1 cellular context compared by ENCODE assay signal in genomic region chr11:536841-537621, GRCh38.
A peak's percentile ranks its signal among the peaks of the same experiment; 100 is the strongest.
TF ChIP-seq lines count a peak whose summit lies in the region.

Gene LRRC56 (plus strand): TSS chr11:537527. CDS start chr11:540685, 3,158 bp downstream.

TF ChIP-seq in HepG2, 621 proteins besides CTCF, POLR2A, EP300 and RAD21 (continued from another document and continues in another):
- TF ChIP-seq MLXIP (CRISPR knock-in tag; IDR thresholded peaks at IDR 0.05; ENCODE audit: borderline replicate concordance) (no peak), ZNF614 (CRISPR knock-in tag; IDR thresholded peaks at IDR 0.05; ENCODE audit: borderline replicate concordance) (peak; percentile 35; the same call in 1 of the 2 replicates), ZFP1 (CRISPR knock-in tag; IDR thresholded peaks at IDR 0.05) (peak; percentile 23; the same call in 1 of the 2 replicates), ZBTB20 (CRISPR knock-in tag; IDR thresholded peaks at IDR 0.05; ENCODE audit: borderline replicate concordance, low read depth) (no peak), ZNF335 (CRISPR knock-in tag; IDR thresholded peaks at IDR 0.05) (no peak), GLMP (CRISPR knock-in tag; IDR thresholded peaks at IDR 0.05; ENCODE audit: borderline replicate concordance) (no peak), RBAK (CRISPR knock-in tag; IDR thresholded peaks at IDR 0.05) (no peak), DNMT3B (CRISPR knock-in tag; conservative IDR thresholded peaks at IDR 0.05) (0 out of 2 replicates have a peak, but pooled peaks have one; percentile 50), GATAD2A (CRISPR knock-in tag; IDR thresholded peaks at IDR 0.05) (peak; percentile 56), TFE3 (CRISPR knock-in tag; IDR thresholded peaks at IDR 0.05) (no peak), UBTF (CRISPR knock-in tag; IDR thresholded peaks at IDR 0.05) (no peak), ZNF138 (CRISPR knock-in tag; IDR thresholded peaks at IDR 0.05; ENCODE audit: low read depth) (0 out of 2 replicates have a peak, but pooled peaks have one; percentile 40), HIC2 (CRISPR knock-in tag; IDR thresholded peaks at IDR 0.05; ENCODE audit: low read depth) (0 out of 2 replicates have a peak, but pooled peaks have one; percentile 52), GABPB1 (CRISPR knock-in tag; IDR thresholded peaks at IDR 0.05) (peak; percentile 80), KDM6A (CRISPR knock-in tag; IDR thresholded peaks at IDR 0.05; ENCODE audit: low read depth) (no peak), NAIF1 (CRISPR knock-in tag; IDR thresholded peaks at IDR 0.05; ENCODE audit: borderline replicate concordance) (no peak), PAWR (CRISPR knock-in tag; IDR thresholded peaks at IDR 0.05; ENCODE audit: borderline replicate concordance) (no peak), ZBTB2 (CRISPR knock-in tag; IDR thresholded peaks at IDR 0.05; ENCODE audit: low read depth) (no peak), SNAI1 (CRISPR knock-in tag; IDR thresholded peaks at IDR 0.05; ENCODE audit: borderline replicate concordance) (no peak), MATR3 (CRISPR knock-in tag; IDR thresholded peaks at IDR 0.05) (no peak), SOX5 (CRISPR knock-in tag; IDR thresholded peaks at IDR 0.05; ENCODE audit: borderline replicate concordance) (0 out of 2 replicates have a peak, but pooled peaks have one; percentile 8), RFX1 (IDR thresholded peaks at IDR 0.05) (peak; percentile 98), ZNF275 (CRISPR knock-in tag; IDR thresholded peaks at IDR 0.05; ENCODE audit: borderline replicate concordance) (no peak), DBP (CRISPR knock-in tag; IDR thresholded peaks at IDR 0.05; ENCODE audit: not compliant biosample characterization) (no peak), ISL2 (CRISPR knock-in tag; IDR thresholded peaks at IDR 0.05) (no peak), KLF13 (CRISPR knock-in tag; IDR thresholded peaks at IDR 0.05) (no peak), SMARCE1 (IDR thresholded peaks at IDR 0.05; ENCODE audit: borderline replicate concordance) (no peak), ZNF512 (CRISPR knock-in tag; IDR thresholded peaks at IDR 0.05) (no peak), ATF3 (CRISPR knock-in tag; IDR thresholded peaks at IDR 0.05) (no peak), ZNF446 (CRISPR knock-in tag; IDR thresholded peaks at IDR 0.05) (no peak), NFIB (CRISPR knock-in tag; IDR thresholded peaks at IDR 0.05; ENCODE audit: borderline replicate concordance) (no peak), ZNF230 (CRISPR knock-in tag; IDR thresholded peaks at IDR 0.05) (no peak), ZKSCAN8 (CRISPR knock-in tag; IDR thresholded peaks at IDR 0.05; ENCODE audit: borderline replicate concordance) (no peak), NCOR1 (IDR thresholded peaks at IDR 0.05; ENCODE audit: borderline replicate concordance, low read length) (no peak), THAP7 (CRISPR knock-in tag; IDR thresholded peaks at IDR 0.05) (no peak), EHMT2 (IDR thresholded peaks at IDR 0.05; ENCODE audit: borderline replicate concordance, low read depth, low read length) (no peak), ARID5B (CRISPR knock-in tag; IDR thresholded peaks at IDR 0.05) (0 out of 2 replicates have a peak, but pooled peaks have one; percentile 21), WIZ (CRISPR knock-in tag; IDR thresholded peaks at IDR 0.05) (no peak)
